13 cellular contexts compared by ENCODE assay signal in genomic region chr1:2568187-2568816, GRCh38. TPM values are rescaled to one million over a fixed set of nuclear protein-coding genes. Genes with fewer than 3 reads are reported as not detected.
DNase-seq lines count a peak whose midpoint lies in the region; ATAC-seq, FAIRE-seq and TF ChIP-seq lines count a peak whose summit lies in the region.
"Not testable (repeated sequence)": the region's sequence is repeated elsewhere in the genome, so short reads cannot be mapped to it uniquely, and the experiment has no call there.
"Had no signal": no experiment of that assay in that cellular context is flagged by ENCODE, and none has a peak within 500 bp of the region (broad histone marks: within the 10 kb centered on the region; RNA-seq: fewer than 3 reads in every experiment).

No MANE protein-coding gene starts in this region.

- not testable (repeated sequence) for H3K36me3 Mint-ChIP-seq in activated CD8-positive, alpha-beta T cell treated with anti-CD3 and anti-CD28 coated beads for 36 hours (ENCODE audit: low read depth); stimulated activated memory B cell treated with anti-CD40 and anti-IgM and Interleukin-4, amounts not matched to agents 10 μg/mL and 1 μg/mL and 100 μg/mL, for 72 hours
- peaks cover 24% of the 10 kb centered on the region for H3K36me3 Mint-ChIP-seq in dendritic cell treated with granulocyte-macrophage colony-stimulating factor and Interleukin-4, amounts not matched to agents 40 ng/mL and 50 ng/mL, for 4 days (ENCODE audit: low read depth)

- TF ChIP-seq POLR2A in GM12891 (IDR thresholded peaks at IDR 0.05; ENCODE audit: low read depth, low read length); HepG2 (IDR thresholded peaks at IDR 0.05; ENCODE audit: insufficient read depth in 1 of 2, low read depth in 2 of 2, low read length in 2 of 2): not testable (repeated sequence)

- H2AFZ ChIP-seq in HepG2 (ENCODE audit: low read length), result not testable (repeated sequence)

- H3K27ac ChIP-seq in HepG2 (ENCODE audit: extremely low read length, insufficient read depth, low read length); upper lobe of right lung: not testable (repeated sequence)

- FAIRE-seq in GM12891 (lab: Jason Lieb, UNC), result peak; percentile 81
- peak; percentile 21 for FAIRE-seq in GM19239 (lab: Jason Lieb, UNC)
- not testable (repeated sequence) for FAIRE-seq in HepG2 (lab: Jason Lieb, UNC)

- not testable (repeated sequence) for DNase-seq in GM12891 (ENCODE audit: insufficient read length, low spot score); GM19239 (ENCODE audit: insufficient read length, low spot score); activated CD8-positive, alpha-beta T cell treated with anti-CD3 and anti-CD28 coated beads for 36 hours; HepG2 (ENCODE audit: low spot score); upper lobe of right lung

- POLR2A ChIA-PET in activated CD8-positive, alpha-beta T cell treated with anti-CD3 and anti-CD28 coated beads for 36 hours (lab: Charles Lee); HepG2 (lab: Yijun Ruan, JAX): not testable (repeated sequence)

- H3K36me3 ChIP-seq in HepG2 (replicated peaks in 1 of 2; ENCODE audit: control insufficient read depth in 1 of 2, insufficient read depth in 2 of 2, low read length in 2 of 2); upper lobe of right lung: not testable (repeated sequence)

- peaks cover 5 to 39% of the 10 kb centered on the region in 2 experiments; a peak in 4 of 5 replicates for H3K27me3 ChIP-seq in HepG2 (ENCODE audit: control insufficient read depth in 1 of 2, insufficient read depth in 2 of 2, low read length in 2 of 2)
- H3K27me3 ChIP-seq in upper lobe of right lung, result not testable (repeated sequence)

- not testable (repeated sequence) for H3K4me3 Mint-ChIP-seq in activated CD8-positive, alpha-beta T cell treated with anti-CD3 and anti-CD28 coated beads for 36 hours; dendritic cell treated with granulocyte-macrophage colony-stimulating factor and Interleukin-4, amounts not matched to agents 40 ng/mL and 50 ng/mL, for 4 days; stimulated activated memory B cell treated with anti-CD40 and anti-IgM and Interleukin-4, amounts not matched to agents 10 μg/mL and 1 μg/mL and 100 μg/mL, for 72 hours

- not testable (repeated sequence) for BruUV-seq in HepG2 (replicated peaks; lab: Mats Ljungman, UMichigan)

- not testable (repeated sequence) for H3K4me3 ChIP-seq in HepG2 (replicated peaks in 1 of 3; ENCODE audit: insufficient read depth in 1 of 3, low read depth in 2 of 3, low read length in 3 of 3); upper lobe of right lung

- ATAC-seq in activated CD8-positive, alpha-beta T cell treated with anti-CD3 and anti-CD28 coated beads for 36 hours, result peak; percentile 11
- ATAC-seq in HepG2 (peak; percentile 18), upper lobe of right lung (peak; percentile 7)
- peak; percentile 50 for ATAC-seq in stimulated activated memory B cell treated with anti-CD40 and anti-IgM and Interleukin-4, amounts not matched to agents 10 μg/mL and 1 μg/mL and 100 μg/mL, for 72 hours

- H3K4me1 ChIP-seq in HepG2 (ENCODE audit: insufficient read depth, low read length), result peaks cover 40% of the 10 kb centered on the region
- H3K4me1 ChIP-seq in upper lobe of right lung, result not testable (repeated sequence)

- in situ Hi-C loops in HepG2 (cut with HindIII; ENCODE audit: extremely low pct_ligation_motif_present, low pct_unique_long_range_greater_than_20kb), result not testable (repeated sequence)

- H3K4me1 Mint-ChIP-seq in activated CD8-positive, alpha-beta T cell treated with anti-CD3 and anti-CD28 coated beads for 36 hours (ENCODE audit: low read depth), result not testable (repeated sequence)
- H3K4me1 Mint-ChIP-seq in dendritic cell treated with granulocyte-macrophage colony-stimulating factor and Interleukin-4, amounts not matched to agents 40 ng/mL and 50 ng/mL, for 4 days (ENCODE audit: low read depth), result peaks cover 48% of the 10 kb centered on the region
- peaks cover 42% of the 10 kb centered on the region for H3K4me1 Mint-ChIP-seq in stimulated activated memory B cell treated with anti-CD40 and anti-IgM and Interleukin-4, amounts not matched to agents 10 μg/mL and 1 μg/mL and 100 μg/mL, for 72 hours

- WGBS in HepG2 (ENCODE audit: low lambda C conversion rate), result 8% methylated on average over 6 of the region's 17 CpGs

- CTCF ChIA-PET in activated CD8-positive, alpha-beta T cell treated with anti-CD3 and anti-CD28 coated beads for 36 hours (lab: Charles Lee); HepG2 (lab: Yijun Ruan, JAX; ENCODE audit: low intra/inter-chr PET ratio, low total read pairs): not testable (repeated sequence)

- not testable (repeated sequence) for H3K27me3 Mint-ChIP-seq in activated CD8-positive, alpha-beta T cell treated with anti-CD3 and anti-CD28 coated beads for 36 hours; stimulated activated memory B cell treated with anti-CD40 and anti-IgM and Interleukin-4, amounts not matched to agents 10 μg/mL and 1 μg/mL and 100 μg/mL, for 72 hours
- peaks cover 23% of the 10 kb centered on the region for H3K27me3 Mint-ChIP-seq in dendritic cell treated with granulocyte-macrophage colony-stimulating factor and Interleukin-4, amounts not matched to agents 40 ng/mL and 50 ng/mL, for 4 days

- not testable (repeated sequence) for H3K9ac ChIP-seq in HepG2 (ENCODE audit: insufficient read depth, low read depth, low read length)

- H3K9me3 Mint-ChIP-seq in activated CD8-positive, alpha-beta T cell treated with anti-CD3 and anti-CD28 coated beads for 36 hours; stimulated activated memory B cell treated with anti-CD40 and anti-IgM and Interleukin-4, amounts not matched to agents 10 μg/mL and 1 μg/mL and 100 μg/mL, for 72 hours: not testable (repeated sequence)
- peaks cover 11% of the 10 kb centered on the region for H3K9me3 Mint-ChIP-seq in dendritic cell treated with granulocyte-macrophage colony-stimulating factor and Interleukin-4, amounts not matched to agents 40 ng/mL and 50 ng/mL, for 4 days

- H3K4me2 ChIP-seq in HepG2 (ENCODE audit: low read depth, low read length), result not testable (repeated sequence)

- not testable (repeated sequence) for H4K20me1 ChIP-seq in HepG2 (ENCODE audit: insufficient read depth, low read length)

- not testable (repeated sequence) for TF ChIP-seq CTCF in activated CD8-positive, alpha-beta T cell treated with anti-CD3 and anti-CD28 coated beads for 36 hours (IDR thresholded peaks at IDR 0.05); HepG2 (CRISPR knock-in tag; IDR thresholded peaks at IDR 0.05); upper lobe of right lung (IDR thresholded peaks at IDR 0.05)

- not testable (repeated sequence) for TF ChIP-seq EP300 in HepG2 (IDR thresholded peaks at IDR 0.05; ENCODE audit: low read depth in 2 of 2, low read length in 2 of 2); HepG2 (CRISPR knock-in tag; IDR thresholded peaks at IDR 0.05; ENCODE audit: borderline replicate concordance)

- H3K27ac Mint-ChIP-seq in activated CD8-positive, alpha-beta T cell treated with anti-CD3 and anti-CD28 coated beads for 36 hours; stimulated activated memory B cell treated with anti-CD40 and anti-IgM and Interleukin-4, amounts not matched to agents 10 μg/mL and 1 μg/mL and 100 μg/mL, for 72 hours: not testable (repeated sequence)
- peak overlapping the region; percentile 40 for H3K27ac Mint-ChIP-seq in dendritic cell treated with granulocyte-macrophage colony-stimulating factor and Interleukin-4, amounts not matched to agents 40 ng/mL and 50 ng/mL, for 4 days

- not testable (repeated sequence) for H3K79me2 ChIP-seq in HepG2 (ENCODE audit: insufficient read depth, low read length)

- intact Hi-C loops in activated CD8-positive, alpha-beta T cell treated with anti-CD3 and anti-CD28 coated beads for 36 hours (cut with micrococcal nuclease); dendritic cell treated with granulocyte-macrophage colony-stimulating factor and Interleukin-4, amounts not matched to agents 40 ng/mL and 50 ng/mL, for 4 days (cut with micrococcal nuclease); HepG2 (cut with micrococcal nuclease; ENCODE audit: unreplicated experiment); upper lobe of right lung (cut with DNase I): not testable (repeated sequence)

- H3K9me3 ChIP-seq in HepG2 (ENCODE audit: low read length); upper lobe of right lung: not testable (repeated sequence)

- not testable (repeated sequence) for TF ChIP-seq RAD21 in HepG2 (CRISPR knock-in tag; IDR thresholded peaks at IDR 0.05)

RNA-seq across cellular contexts. Expression of gene TNFRSF14, which starts 12.1 kb away (rescaled TPM):
- 96.9 TPM for polyA plus RNA-seq in GM12891 (2012; ENCODE audit: low read depth, missing spikeins)
- total RNA-seq in activated CD8-positive, alpha-beta T cell treated with anti-CD3 and anti-CD28 coated beads for 36 hours, result 100 to 1,000 TPM; 134 to 140 TPM
- total RNA-seq in HepG2 (2016; rRNA removed; fragmentation: Illumina TruSeq; extraction: Trizol) (6.2 and 11.9 TPM in 2 replicates), upper lobe of right lung (133 TPM)
- total RNA-seq in HepG2 (2016; cell fraction: cytosol; rRNA removed; fragmentation: Illumina TruSeq; extraction: Trizol; ENCODE audit: low read depth), result 7.1 and 8.0 TPM in 2 replicates
- 5.5 and 13.2 TPM in 2 replicates for total RNA-seq in HepG2 (2016; cell fraction: insoluble cytoplasmic fraction; rRNA removed; fragmentation: Illumina TruSeq; extraction: Trizol)
- total RNA-seq in HepG2 (2016; cell fraction: membrane; rRNA removed; fragmentation: Illumina TruSeq; extraction: Trizol), result 10.5 and 12.4 TPM in 2 replicates
- total RNA-seq in HepG2 (2016; cell fraction: nucleus; rRNA removed; fragmentation: Illumina TruSeq; extraction: Trizol), result 11.2 and 11.3 TPM in 2 replicates
- 49.9 and 70.7 TPM in 2 replicates for polyA plus RNA-seq in HepG2 (2011; rRNA removed)
- polyA plus RNA-seq in HepG2 (2011; cell fraction: cytosol; rRNA removed), result 24.2 and 35.1 TPM in 2 replicates
- 534 and 601 TPM in 2 replicates for polyA plus RNA-seq in HepG2 (2011; cell fraction: nucleus; rRNA removed)
- 20.3 and 22.1 TPM in 2 replicates for polyA plus RNA-seq in HepG2 (2012)
- 6.2 and 6.4 TPM in 2 replicates for polyA plus RNA-seq in HepG2 (2016; cell fraction: cytosol; fragmentation: Illumina TruSeq; extraction: Trizol; ENCODE audit: low read depth)
- 5.6 and 7.2 TPM in 2 replicates for polyA plus RNA-seq in HepG2 (2016; cell fraction: insoluble cytoplasmic fraction; fragmentation: Illumina TruSeq; extraction: Trizol; ENCODE audit: low read depth)
- polyA plus RNA-seq in HepG2 (2016; cell fraction: membrane; fragmentation: Illumina TruSeq; extraction: Trizol; ENCODE audit: low read depth), result 9.0 and 10.4 TPM in 2 replicates
- 35.7 and 39.2 TPM in 2 replicates for polyA plus RNA-seq in HepG2 (2016; cell fraction: nucleus; fragmentation: Illumina TruSeq; extraction: Trizol; ENCODE audit: insufficient read depth, low read depth)
- 0.61 and 40.6 TPM in 2 replicates for polyA minus RNA-seq in HepG2 (2011; rRNA and poly(A)+ RNA removed; ENCODE audit: low replicate concordance)
- 12.6 and 13.8 TPM in 2 replicates for polyA minus RNA-seq in HepG2 (2011; cell fraction: cytosol; rRNA and poly(A)+ RNA removed)
- polyA minus RNA-seq in HepG2 (2011; cell fraction: nucleus; rRNA and poly(A)+ RNA removed), result 32.2 and 34.3 TPM in 2 replicates

RNA-seq across cellular contexts. Expression of gene PRXL2B, which starts 18.3 kb away (rescaled TPM):
- 4.8 TPM for polyA plus RNA-seq in GM12891 (2012; ENCODE audit: low read depth, missing spikeins)
- 10 to 100 TPM; 39.1 to 43.6 TPM for total RNA-seq in activated CD8-positive, alpha-beta T cell treated with anti-CD3 and anti-CD28 coated beads for 36 hours
- total RNA-seq in HepG2 (2016; rRNA removed; fragmentation: Illumina TruSeq; extraction: Trizol) (14.1 and 16.8 TPM in 2 replicates), upper lobe of right lung (25.9 TPM)
- 3.3 and 4.6 TPM in 2 replicates for total RNA-seq in HepG2 (2016; cell fraction: cytosol; rRNA removed; fragmentation: Illumina TruSeq; extraction: Trizol; ENCODE audit: low read depth)
- total RNA-seq in HepG2 (2016; cell fraction: insoluble cytoplasmic fraction; rRNA removed; fragmentation: Illumina TruSeq; extraction: Trizol), result 14.4 and 15.6 TPM in 2 replicates
- 9.8 and 9.9 TPM in 2 replicates for total RNA-seq in HepG2 (2016; cell fraction: membrane; rRNA removed; fragmentation: Illumina TruSeq; extraction: Trizol)
- total RNA-seq in HepG2 (2016; cell fraction: nucleus; rRNA removed; fragmentation: Illumina TruSeq; extraction: Trizol), result 8.9 and 10.7 TPM in 2 replicates
- polyA plus RNA-seq in HepG2 (2011; rRNA removed), result 22.1 and 29.5 TPM in 2 replicates
- polyA plus RNA-seq in HepG2 (2011; cell fraction: cytosol; rRNA removed), result 24.7 and 29.1 TPM in 2 replicates
- 72.9 and 75.2 TPM in 2 replicates for polyA plus RNA-seq in HepG2 (2011; cell fraction: nucleus; rRNA removed)
- polyA plus RNA-seq in HepG2 (2012), result 22.4 and 26.9 TPM in 2 replicates
- polyA plus RNA-seq in HepG2 (2016; cell fraction: cytosol; fragmentation: Illumina TruSeq; extraction: Trizol; ENCODE audit: low read depth), result 4.6 and 4.8 TPM in 2 replicates
- polyA plus RNA-seq in HepG2 (2016; cell fraction: insoluble cytoplasmic fraction; fragmentation: Illumina TruSeq; extraction: Trizol; ENCODE audit: low read depth), result 20.7 and 24.0 TPM in 2 replicates
- polyA plus RNA-seq in HepG2 (2016; cell fraction: membrane; fragmentation: Illumina TruSeq; extraction: Trizol; ENCODE audit: low read depth), result 11.7 and 12.0 TPM in 2 replicates
- 24.3 and 25.8 TPM in 2 replicates for polyA plus RNA-seq in HepG2 (2016; cell fraction: nucleus; fragmentation: Illumina TruSeq; extraction: Trizol; ENCODE audit: insufficient read depth, low read depth)
- polyA minus RNA-seq in HepG2 (2011; rRNA and poly(A)+ RNA removed; ENCODE audit: low replicate concordance), result 3.8 and 32.9 TPM in 2 replicates
- polyA minus RNA-seq in HepG2 (2011; cell fraction: cytosol; rRNA and poly(A)+ RNA removed), result 16.2 and 16.4 TPM in 2 replicates
- polyA minus RNA-seq in HepG2 (2011; cell fraction: nucleus; rRNA and poly(A)+ RNA removed), result 5.8 and 7.5 TPM in 2 replicates

RNA-seq across cellular contexts. Expression of gene HES5, which starts 38.2 kb away (rescaled TPM):
- not detected for polyA plus RNA-seq in GM12891 (2012; ENCODE audit: low read depth, missing spikeins)
- total RNA-seq in activated CD8-positive, alpha-beta T cell treated with anti-CD3 and anti-CD28 coated beads for 36 hours, result not detected
- total RNA-seq in HepG2 (2016; rRNA removed; fragmentation: Illumina TruSeq; extraction: Trizol) (not detected in 2 replicates), upper lobe of right lung (1.5 TPM)
- total RNA-seq in HepG2 (2016; cell fraction: cytosol; rRNA removed; fragmentation: Illumina TruSeq; extraction: Trizol; ENCODE audit: low read depth), result not detected in 2 replicates
- not detected in 2 replicates for total RNA-seq in HepG2 (2016; cell fraction: insoluble cytoplasmic fraction; rRNA removed; fragmentation: Illumina TruSeq; extraction: Trizol)
- not detected in 2 replicates for total RNA-seq in HepG2 (2016; cell fraction: membrane; rRNA removed; fragmentation: Illumina TruSeq; extraction: Trizol)
- not detected in 2 replicates for total RNA-seq in HepG2 (2016; cell fraction: nucleus; rRNA removed; fragmentation: Illumina TruSeq; extraction: Trizol)
- polyA plus RNA-seq in HepG2 (2011; rRNA removed), result 0.05 TPM in 1 of 2 replicates, not detected in the other
- not detected in 2 replicates for polyA plus RNA-seq in HepG2 (2011; cell fraction: cytosol; rRNA removed)
- not detected in 2 replicates for polyA plus RNA-seq in HepG2 (2011; cell fraction: nucleus; rRNA removed)
- not detected in 2 replicates for polyA plus RNA-seq in HepG2 (2012)
- not detected in 2 replicates for polyA plus RNA-seq in HepG2 (2016; cell fraction: cytosol; fragmentation: Illumina TruSeq; extraction: Trizol; ENCODE audit: low read depth)
- polyA plus RNA-seq in HepG2 (2016; cell fraction: insoluble cytoplasmic fraction; fragmentation: Illumina TruSeq; extraction: Trizol; ENCODE audit: low read depth), result not detected in 2 replicates
- polyA plus RNA-seq in HepG2 (2016; cell fraction: membrane; fragmentation: Illumina TruSeq; extraction: Trizol; ENCODE audit: low read depth), result not detected in 2 replicates
- polyA plus RNA-seq in HepG2 (2016; cell fraction: nucleus; fragmentation: Illumina TruSeq; extraction: Trizol; ENCODE audit: insufficient read depth, low read depth), result not detected in 2 replicates
- polyA minus RNA-seq in HepG2 (2011; rRNA and poly(A)+ RNA removed; ENCODE audit: low replicate concordance), result not detected in 2 replicates
- polyA minus RNA-seq in HepG2 (2011; cell fraction: cytosol; rRNA and poly(A)+ RNA removed), result not detected in 2 replicates
- polyA minus RNA-seq in HepG2 (2011; cell fraction: nucleus; rRNA and poly(A)+ RNA removed), result not detected in 2 replicates
- total RNA-seq: A172; A673; CD4-positive, alpha-beta T cell; CD8-positive, alpha-beta memory T cell had no signal
- polyA plus RNA-seq: BJ; CD14-positive monocyte; CD8-positive, alpha-beta memory T cell had no signal

RNA-seq across cellular contexts. Expression of gene PANK4, which starts 41.9 kb away (rescaled TPM):
- polyA plus RNA-seq in GM12891 (2012; ENCODE audit: low read depth, missing spikeins), result 12.6 TPM
- 10 to 100 TPM; 39.0 to 40.6 TPM for total RNA-seq in activated CD8-positive, alpha-beta T cell treated with anti-CD3 and anti-CD28 coated beads for 36 hours
- 9.2 and 19.3 TPM in 2 replicates for total RNA-seq in HepG2 (2016; rRNA removed; fragmentation: Illumina TruSeq; extraction: Trizol)
- total RNA-seq in HepG2 (2016; cell fraction: cytosol; rRNA removed; fragmentation: Illumina TruSeq; extraction: Trizol; ENCODE audit: low read depth), result 15.2 and 19.7 TPM in 2 replicates
- 9.5 and 17.6 TPM in 2 replicates for total RNA-seq in HepG2 (2016; cell fraction: insoluble cytoplasmic fraction; rRNA removed; fragmentation: Illumina TruSeq; extraction: Trizol)
- total RNA-seq in HepG2 (2016; cell fraction: membrane; rRNA removed; fragmentation: Illumina TruSeq; extraction: Trizol), result 5.3 and 5.7 TPM in 2 replicates
- total RNA-seq in HepG2 (2016; cell fraction: nucleus; rRNA removed; fragmentation: Illumina TruSeq; extraction: Trizol), result 19.2 TPM in 2 replicates
- 17.2 and 17.4 TPM in 2 replicates for polyA plus RNA-seq in HepG2 (2011; rRNA removed)
- polyA plus RNA-seq in HepG2 (2011; cell fraction: cytosol; rRNA removed), result 7.9 and 10.5 TPM in 2 replicates
- polyA plus RNA-seq in HepG2 (2011; cell fraction: nucleus; rRNA removed), result 84.3 and 91.7 TPM in 2 replicates
- 11.1 and 12.3 TPM in 2 replicates for polyA plus RNA-seq in HepG2 (2012)
- polyA plus RNA-seq in HepG2 (2016; cell fraction: cytosol; fragmentation: Illumina TruSeq; extraction: Trizol; ENCODE audit: low read depth), result 0.83 and 1.3 TPM in 2 replicates
- 6.9 and 9.3 TPM in 2 replicates for polyA plus RNA-seq in HepG2 (2016; cell fraction: insoluble cytoplasmic fraction; fragmentation: Illumina TruSeq; extraction: Trizol; ENCODE audit: low read depth)
- polyA plus RNA-seq in HepG2 (2016; cell fraction: membrane; fragmentation: Illumina TruSeq; extraction: Trizol; ENCODE audit: low read depth), result 1.5 and 2.2 TPM in 2 replicates
- polyA plus RNA-seq in HepG2 (2016; cell fraction: nucleus; fragmentation: Illumina TruSeq; extraction: Trizol; ENCODE audit: insufficient read depth, low read depth), result 33.9 and 43.9 TPM in 2 replicates
- polyA minus RNA-seq in HepG2 (2011; rRNA and poly(A)+ RNA removed; ENCODE audit: low replicate concordance), result 27.8 and 43.6 TPM in 2 replicates
- 14.8 and 18.2 TPM in 2 replicates for polyA minus RNA-seq in HepG2 (2011; cell fraction: cytosol; rRNA and poly(A)+ RNA removed)
- polyA minus RNA-seq in HepG2 (2011; cell fraction: nucleus; rRNA and poly(A)+ RNA removed), result 56.7 and 65.1 TPM in 2 replicates
- 36.4 TPM for total RNA-seq in upper lobe of right lung
